Comparison of ENCODE assay signal across 1 cellular context in the genomic region with DNA sequence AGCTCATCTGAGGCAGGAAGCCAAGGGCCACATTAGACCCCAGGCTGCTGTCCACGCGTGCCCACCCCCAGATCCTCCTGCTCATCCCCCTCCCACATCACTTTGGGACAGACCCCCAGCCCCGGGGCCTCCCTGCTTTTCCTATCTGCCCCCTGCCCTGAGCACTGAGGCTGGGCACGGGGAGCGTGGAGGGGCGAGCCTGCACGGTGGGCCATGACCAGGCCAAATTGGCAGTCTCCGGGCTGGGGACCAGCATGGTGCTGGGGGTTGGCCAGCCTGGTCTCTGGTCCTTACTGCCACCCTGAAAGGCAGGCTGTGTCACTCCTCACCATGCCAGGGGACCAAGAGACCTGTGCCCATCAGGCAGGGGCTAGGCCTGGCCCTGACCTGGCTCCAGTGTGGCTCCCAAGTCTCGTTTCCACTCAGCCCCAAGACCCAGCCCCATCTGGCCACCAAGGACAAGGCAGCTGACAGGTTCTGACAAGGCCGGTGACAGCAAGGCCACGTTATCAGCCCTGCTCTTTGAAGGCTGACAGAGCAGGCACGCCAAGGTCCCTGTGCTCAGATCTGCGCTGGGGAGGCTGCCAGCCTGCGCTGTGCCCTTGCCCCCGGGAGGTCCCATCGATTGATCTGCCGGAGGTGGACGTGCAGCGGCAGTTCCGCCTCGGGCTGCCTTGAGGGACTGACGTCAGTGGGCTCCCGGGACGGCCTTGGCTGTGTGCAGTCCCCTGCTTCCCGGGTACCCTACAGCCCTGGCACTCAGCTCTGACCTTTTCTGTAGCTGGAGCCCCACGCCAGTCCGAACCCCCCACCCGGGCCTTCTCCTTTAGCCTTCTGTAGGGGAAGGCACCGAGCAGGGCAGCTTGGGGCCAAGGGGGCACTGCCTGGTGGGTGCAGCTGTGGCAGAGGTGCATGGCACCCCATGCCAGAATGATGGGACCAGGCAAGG.
A peak's percentile ranks its signal among the peaks of the same experiment; 100 is the strongest.
TF ChIP-seq lines count a peak whose summit lies in the region.

No MANE protein-coding gene starts in this region.

TF ChIP-seq in HepG2, 621 proteins besides CTCF, POLR2A, EP300 and RAD21 (continued from another document and continues in another):
- TF ChIP-seq ZNF446 (CRISPR knock-in tag; IDR thresholded peaks at IDR 0.05), result no peak
- TF ChIP-seq, protein P1, sequence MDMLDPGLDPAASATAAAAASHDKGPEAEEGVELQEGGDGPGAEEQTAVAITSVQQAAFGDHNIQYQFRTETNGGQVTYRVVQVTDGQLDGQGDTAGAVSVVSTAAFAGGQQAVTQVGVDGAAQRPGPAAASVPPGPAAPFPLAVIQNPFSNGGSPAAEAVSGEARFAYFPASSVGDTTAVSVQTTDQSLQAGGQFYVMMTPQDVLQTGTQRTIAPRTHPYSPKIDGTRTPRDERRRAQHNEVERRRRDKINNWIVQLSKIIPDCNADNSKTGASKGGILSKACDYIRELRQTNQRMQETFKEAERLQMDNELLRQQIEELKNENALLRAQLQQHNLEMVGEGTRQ (IDR thresholded peaks at IDR 0.05; ENCODE audit: low read depth, low read length), result no peak
- TF ChIP-seq, protein P1 (CRISPR knock-in tag; IDR thresholded peaks at IDR 0.05; ENCODE audit: borderline replicate concordance), result no peak; the same call in 1 of the 2 replicates
- TF ChIP-seq, protein P2, sequence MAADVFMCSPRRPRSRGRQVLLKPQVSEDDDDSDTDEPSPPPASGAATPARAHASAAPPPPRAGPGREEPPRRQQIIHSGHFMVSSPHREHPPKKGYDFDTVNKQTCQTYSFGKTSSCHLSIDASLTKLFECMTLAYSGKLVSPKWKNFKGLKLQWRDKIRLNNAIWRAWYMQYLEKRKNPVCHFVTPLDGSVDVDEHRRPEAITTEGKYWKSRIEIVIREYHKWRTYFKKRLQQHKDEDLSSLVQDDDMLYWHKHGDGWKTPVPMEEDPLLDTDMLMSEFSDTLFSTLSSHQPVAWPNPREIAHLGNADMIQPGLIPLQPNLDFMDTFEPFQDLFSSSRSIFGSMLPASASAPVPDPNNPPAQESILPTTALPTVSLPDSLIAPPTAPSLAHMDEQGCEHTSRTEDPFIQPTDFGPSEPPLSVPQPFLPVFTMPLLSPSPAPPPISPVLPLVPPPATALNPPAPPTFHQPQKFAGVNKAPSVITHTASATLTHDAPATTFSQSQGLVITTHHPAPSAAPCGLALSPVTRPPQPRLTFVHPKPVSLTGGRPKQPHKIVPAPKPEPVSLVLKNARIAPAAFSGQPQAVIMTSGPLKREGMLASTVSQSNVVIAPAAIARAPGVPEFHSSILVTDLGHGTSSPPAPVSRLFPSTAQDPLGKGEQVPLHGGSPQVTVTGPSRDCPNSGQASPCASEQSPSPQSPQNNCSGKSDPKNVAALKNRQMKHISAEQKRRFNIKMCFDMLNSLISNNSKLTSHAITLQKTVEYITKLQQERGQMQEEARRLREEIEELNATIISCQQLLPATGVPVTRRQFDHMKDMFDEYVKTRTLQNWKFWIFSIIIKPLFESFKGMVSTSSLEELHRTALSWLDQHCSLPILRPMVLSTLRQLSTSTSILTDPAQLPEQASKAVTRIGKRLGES (CRISPR knock-in tag; IDR thresholded peaks at IDR 0.05; ENCODE audit: borderline replicate concordance), result no peak
- no peak for TF ChIP-seq IRX3 (CRISPR knock-in tag; IDR thresholded peaks at IDR 0.05; ENCODE audit: borderline replicate concordance, low read depth)
- peak; percentile 64; the same call in 1 of the 2 replicates for TF ChIP-seq KMT2A (CRISPR knock-in tag; IDR thresholded peaks at IDR 0.05)
- TF ChIP-seq HNRNPLL (IDR thresholded peaks at IDR 0.05; ENCODE audit: low read depth, low read length, poor library complexity, severe bottlenecking), result no peak
- TF ChIP-seq RAD51 (IDR thresholded peaks at IDR 0.05; ENCODE audit: borderline replicate concordance), result no peak
- 0 out of 2 replicates have a peak, but pooled peaks have one; percentile 83 for TF ChIP-seq KLF11 (CRISPR knock-in tag; IDR thresholded peaks at IDR 0.05)
- no peak for TF ChIP-seq REL (CRISPR knock-in tag; conservative IDR thresholded peaks at IDR 0.05)
- TF ChIP-seq GZF1 (CRISPR knock-in tag; IDR thresholded peaks at IDR 0.05), result peak; percentile 86
- TF ChIP-seq ZNF713 (CRISPR knock-in tag; IDR thresholded peaks at IDR 0.05), result no peak; the same call in 1 of the 2 replicates
- TF ChIP-seq, protein P3, sequence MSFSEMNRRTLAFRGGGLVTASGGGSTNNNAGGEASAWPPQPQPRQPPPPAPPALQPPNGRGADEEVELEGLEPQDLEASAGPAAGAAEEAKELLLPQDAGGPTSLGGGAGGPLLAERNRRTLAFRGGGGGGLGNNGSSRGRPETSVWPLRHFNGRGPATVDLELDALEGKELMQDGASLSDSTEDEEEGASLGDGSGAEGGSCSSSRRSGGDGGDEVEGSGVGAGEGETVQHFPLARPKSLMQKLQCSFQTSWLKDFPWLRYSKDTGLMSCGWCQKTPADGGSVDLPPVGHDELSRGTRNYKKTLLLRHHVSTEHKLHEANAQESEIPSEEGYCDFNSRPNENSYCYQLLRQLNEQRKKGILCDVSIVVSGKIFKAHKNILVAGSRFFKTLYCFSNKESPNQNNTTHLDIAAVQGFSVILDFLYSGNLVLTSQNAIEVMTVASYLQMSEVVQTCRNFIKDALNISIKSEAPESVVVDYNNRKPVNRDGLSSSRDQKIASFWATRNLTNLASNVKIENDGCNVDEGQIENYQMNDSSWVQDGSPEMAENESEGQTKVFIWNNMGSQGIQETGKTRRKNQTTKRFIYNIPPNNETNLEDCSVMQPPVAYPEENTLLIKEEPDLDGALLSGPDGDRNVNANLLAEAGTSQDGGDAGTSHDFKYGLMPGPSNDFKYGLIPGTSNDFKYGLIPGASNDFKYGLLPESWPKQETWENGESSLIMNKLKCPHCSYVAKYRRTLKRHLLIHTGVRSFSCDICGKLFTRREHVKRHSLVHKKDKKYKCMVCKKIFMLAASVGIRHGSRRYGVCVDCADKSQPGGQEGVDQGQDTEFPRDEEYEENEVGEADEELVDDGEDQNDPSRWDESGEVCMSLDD (CRISPR knock-in tag; IDR thresholded peaks at IDR 0.05; ENCODE audit: borderline replicate concordance), result no peak
- TF ChIP-seq RFX5 (IDR thresholded peaks at IDR 0.05; ENCODE audit: low read depth, low read length), result no peak
- 0 out of 2 replicates have a peak, but pooled peaks have one; percentile 43 for TF ChIP-seq MZF1 (CRISPR knock-in tag; IDR thresholded peaks at IDR 0.05; ENCODE audit: borderline replicate concordance)
- TF ChIP-seq, protein P4, sequence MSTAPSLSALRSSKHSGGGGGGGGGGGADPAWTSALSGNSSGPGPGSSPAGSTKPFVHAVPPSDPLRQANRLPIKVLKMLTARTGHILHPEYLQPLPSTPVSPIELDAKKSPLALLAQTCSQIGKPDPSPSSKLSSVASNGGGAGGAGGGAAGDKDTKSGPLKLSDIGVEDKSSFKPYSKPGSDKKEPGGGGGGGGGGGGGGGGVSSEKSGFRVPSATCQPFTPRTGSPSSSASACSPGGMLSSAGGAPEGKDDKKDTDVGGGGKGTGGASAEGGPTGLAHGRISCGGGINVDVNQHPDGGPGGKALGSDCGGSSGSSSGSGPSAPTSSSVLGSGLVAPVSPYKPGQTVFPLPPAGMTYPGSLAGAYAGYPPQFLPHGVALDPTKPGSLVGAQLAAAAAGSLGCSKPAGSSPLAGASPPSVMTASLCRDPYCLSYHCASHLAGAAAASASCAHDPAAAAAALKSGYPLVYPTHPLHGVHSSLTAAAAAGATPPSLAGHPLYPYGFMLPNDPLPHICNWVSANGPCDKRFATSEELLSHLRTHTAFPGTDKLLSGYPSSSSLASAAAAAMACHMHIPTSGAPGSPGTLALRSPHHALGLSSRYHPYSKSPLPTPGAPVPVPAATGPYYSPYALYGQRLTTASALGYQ (CRISPR knock-in tag; IDR thresholded peaks at IDR 0.05), result peak; percentile 73; the same call in 1 of the 2 replicates
- TF ChIP-seq ZNF225 (CRISPR knock-in tag; IDR thresholded peaks at IDR 0.05), result no peak
- peak; percentile 64; the same call in 1 of the 2 replicates for TF ChIP-seq ZNF552 (CRISPR knock-in tag; IDR thresholded peaks at IDR 0.05; ENCODE audit: borderline replicate concordance)
- no peak; the same call in 1 of the 2 replicates for TF ChIP-seq ZZZ3 (CRISPR knock-in tag; IDR thresholded peaks at IDR 0.05; ENCODE audit: borderline replicate concordance)
- TF ChIP-seq, protein P5, sequence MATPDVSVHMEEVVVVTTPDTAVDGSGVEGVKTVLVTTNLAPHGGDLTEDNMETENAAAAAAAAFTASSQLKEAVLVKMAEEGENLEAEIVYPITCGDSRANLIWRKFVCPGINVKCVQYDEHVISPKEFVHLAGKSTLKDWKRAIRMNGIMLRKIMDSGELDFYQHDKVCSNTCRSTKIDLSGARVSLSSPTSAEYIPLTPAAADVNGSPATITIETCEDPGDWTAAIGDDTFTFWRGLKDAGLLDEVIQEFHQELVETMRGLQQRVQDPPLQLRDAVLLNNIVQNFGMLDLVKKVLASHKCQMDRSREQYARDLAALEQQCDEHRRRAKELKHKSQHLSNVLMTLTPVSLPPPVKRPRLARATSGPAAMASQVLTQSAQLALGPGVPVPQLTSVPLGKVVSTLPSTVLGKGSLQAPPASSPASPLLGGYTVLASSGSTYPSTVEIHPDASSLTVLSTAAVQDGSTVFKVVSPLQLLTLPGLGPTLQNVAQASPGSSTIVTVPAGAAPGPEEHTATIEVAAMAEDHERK (CRISPR knock-in tag; IDR thresholded peaks at IDR 0.05; ENCODE audit: low read depth), result no peak
- TF ChIP-seq FOXM1 (CRISPR knock-in tag; IDR thresholded peaks at IDR 0.05), result no peak
- TF ChIP-seq, protein P6, sequence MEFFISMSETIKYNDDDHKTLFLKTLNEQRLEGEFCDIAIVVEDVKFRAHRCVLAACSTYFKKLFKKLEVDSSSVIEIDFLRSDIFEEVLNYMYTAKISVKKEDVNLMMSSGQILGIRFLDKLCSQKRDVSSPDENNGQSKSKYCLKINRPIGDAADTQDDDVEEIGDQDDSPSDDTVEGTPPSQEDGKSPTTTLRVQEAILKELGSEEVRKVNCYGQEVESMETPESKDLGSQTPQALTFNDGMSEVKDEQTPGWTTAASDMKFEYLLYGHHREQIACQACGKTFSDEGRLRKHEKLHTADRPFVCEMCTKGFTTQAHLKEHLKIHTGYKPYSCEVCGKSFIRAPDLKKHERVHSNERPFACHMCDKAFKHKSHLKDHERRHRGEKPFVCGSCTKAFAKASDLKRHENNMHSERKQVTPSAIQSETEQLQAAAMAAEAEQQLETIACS (CRISPR knock-in tag; IDR thresholded peaks at IDR 0.05), result no peak
- no peak for TF ChIP-seq ZNF251 (CRISPR knock-in tag; IDR thresholded peaks at IDR 0.05)
- no peak for TF ChIP-seq ZNF256 (CRISPR knock-in tag; conservative IDR thresholded peaks at IDR 0.05)
- no peak; the same call in 1 of the 2 replicates for TF ChIP-seq ZNF550 (CRISPR knock-in tag; IDR thresholded peaks at IDR 0.05; ENCODE audit: borderline replicate concordance)
- no peak for TF ChIP-seq ZNF468 (CRISPR knock-in tag; IDR thresholded peaks at IDR 0.05)
- TF ChIP-seq ZNF556 (CRISPR knock-in tag; IDR thresholded peaks at IDR 0.05; ENCODE audit: borderline replicate concordance), result peak; percentile 49; the same call in 1 of the 2 replicates
- no peak for TF ChIP-seq FOXA1 (IDR thresholded peaks at IDR 0.05)
- TF ChIP-seq FOXA1 (CRISPR knock-in tag; IDR thresholded peaks at IDR 0.05), result peak; percentile 50; the same call in 1 of the 2 replicates
- TF ChIP-seq PCBP2 (optimal IDR thresholded peaks at IDR 0.05; ENCODE audit: low read depth, low read length, poor library complexity, severe bottlenecking), result no peak
- no peak for TF ChIP-seq REXO4 (CRISPR knock-in tag; IDR thresholded peaks at IDR 0.05; ENCODE audit: borderline replicate concordance)
- TF ChIP-seq, protein P7, sequence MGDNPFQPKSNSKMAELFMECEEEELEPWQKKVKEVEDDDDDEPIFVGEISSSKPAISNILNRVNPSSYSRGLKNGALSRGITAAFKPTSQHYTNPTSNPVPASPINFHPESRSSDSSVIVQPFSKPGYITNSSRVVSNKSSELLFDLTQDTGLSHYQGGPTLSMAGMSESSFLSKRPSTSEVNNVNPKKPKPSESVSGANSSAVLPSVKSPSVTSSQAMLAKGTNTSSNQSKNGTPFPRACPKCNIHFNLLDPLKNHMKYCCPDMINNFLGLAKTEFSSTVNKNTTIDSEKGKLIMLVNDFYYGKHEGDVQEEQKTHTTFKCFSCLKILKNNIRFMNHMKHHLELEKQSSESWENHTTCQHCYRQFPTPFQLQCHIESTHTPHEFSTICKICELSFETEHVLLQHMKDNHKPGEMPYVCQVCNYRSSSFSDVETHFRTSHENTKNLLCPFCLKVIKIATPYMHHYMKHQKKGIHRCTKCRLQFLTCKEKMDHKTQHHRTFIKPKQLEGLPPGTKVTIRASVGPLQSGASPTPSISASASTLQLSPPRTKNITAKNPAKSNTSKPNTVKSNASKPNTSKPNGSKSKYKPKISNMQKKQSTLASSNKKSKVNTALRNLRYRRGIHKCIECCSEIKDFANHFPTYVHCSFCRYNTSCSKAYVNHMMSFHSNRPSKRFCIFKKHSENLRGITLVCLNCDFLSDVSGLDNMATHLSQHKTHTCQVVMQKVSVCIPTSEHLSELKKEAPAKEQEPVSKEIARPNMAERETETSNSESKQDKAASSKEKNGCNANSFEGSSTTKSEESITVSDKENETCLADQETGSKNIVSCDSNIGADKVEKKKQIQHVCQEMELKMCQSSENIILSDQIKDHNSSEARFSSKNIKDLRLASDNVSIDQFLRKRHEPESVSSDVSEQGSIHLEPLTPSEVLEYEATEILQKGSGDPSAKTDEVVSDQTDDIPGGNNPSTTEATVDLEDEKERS (CRISPR knock-in tag; IDR thresholded peaks at IDR 0.05), result peak; percentile 93; the same call in 1 of the 2 replicates
- TF ChIP-seq NFYB (CRISPR knock-in tag; IDR thresholded peaks at IDR 0.05), result peak; percentile 18; the same call in 1 of the 2 replicates
- no peak for TF ChIP-seq ADNP (CRISPR knock-in tag; IDR thresholded peaks at IDR 0.05)
- TF ChIP-seq, protein P8, sequence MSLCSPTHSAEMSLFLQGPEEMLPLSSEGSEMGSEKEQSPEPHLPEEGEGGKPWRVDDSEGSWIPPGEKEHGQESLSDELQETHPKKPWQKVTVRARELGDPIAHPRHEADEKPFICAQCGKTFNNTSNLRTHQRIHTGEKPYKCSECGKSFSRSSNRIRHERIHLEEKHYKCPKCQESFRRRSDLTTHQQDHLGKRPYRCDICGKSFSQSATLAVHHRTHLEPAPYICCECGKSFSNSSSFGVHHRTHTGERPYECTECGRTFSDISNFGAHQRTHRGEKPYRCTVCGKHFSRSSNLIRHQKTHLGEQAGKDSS (CRISPR knock-in tag; IDR thresholded peaks at IDR 0.05; ENCODE audit: borderline replicate concordance, low read depth), result peak; percentile 43; the same call in 1 of the 2 replicates
